Comparison of ENCODE assay signal across 1 cellular context in genomic region chr12:46795988-46796387, GRCh38.
TF ChIP-seq lines count a peak whose summit lies in the region.

No MANE protein-coding gene starts in this region.

TF ChIP-seq in K562, 482 proteins besides CTCF, POLR2A, EP300 and RAD21 (continued from another document):
- TF ChIP-seq AFF1 (IDR thresholded peaks at IDR 0.05; ENCODE audit: low read depth in 1 of 2, partially characterized antibody in 2 of 2) = no peak
